Comparison of ENCODE assay signal across 9 cellular contexts in the genomic region with DNA sequence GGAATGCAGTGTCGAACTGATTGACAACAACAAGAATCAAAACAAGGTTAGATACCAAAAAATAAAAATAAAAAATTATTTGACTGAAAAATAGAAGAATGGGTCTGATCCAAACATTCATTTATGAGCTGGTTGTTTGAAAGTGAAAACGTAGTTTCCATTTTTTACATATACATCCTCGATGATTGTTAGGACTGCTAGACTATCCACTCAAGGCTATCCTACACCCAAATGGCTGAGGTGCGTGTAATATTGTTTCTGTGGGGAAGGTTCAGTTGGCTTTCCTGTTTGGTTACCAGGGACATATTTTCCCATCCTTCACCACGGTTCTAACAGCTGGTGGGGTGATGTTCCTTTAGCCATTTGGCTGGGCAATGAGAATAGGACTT.
DNase-seq lines count a peak whose midpoint lies in the region; ATAC-seq and TF ChIP-seq lines count a peak whose summit lies in the region.
"Had no signal": no experiment of that assay in that cellular context is flagged by ENCODE, and none has a peak within 500 bp of the region (broad histone marks: within the 10 kb centered on the region; RNA-seq: fewer than 3 reads in every experiment).

No MANE protein-coding gene starts in this region.

- TF ChIP-seq CTCF in GM12864 (IDR thresholded peaks at IDR 0.05; ENCODE audit: low read depth, low read length, missing control alignments) (no peak), HFFc6 (IDR thresholded peaks at IDR 0.05) (no peak)

- no peaks in the 10 kb centered on the region for H3K27me3 ChIP-seq in muscle layer of duodenum (ENCODE audit: low read depth, low read length)

- ATAC-seq in T-helper 17 cell, result peak; percentile 18
- ATAC-seq in HG02970 (IDR thresholded peaks at IDR 0.05; ENCODE audit: low FRiP score, unreplicated experiment), result no peak

- H3K36me3 ChIP-seq in muscle layer of duodenum (ENCODE audit: control insufficient read depth in 1 of 2, insufficient read depth in 2 of 2, low read length in 2 of 2), result no peaks in the 10 kb centered on the region
- H3K36me3 ChIP-seq: HAP-1 had no signal

- no peaks in the 10 kb centered on the region for H3K9me3 ChIP-seq in T-helper 17 cell (ENCODE audit: control insufficient read depth, low read length, poor library complexity, severe bottlenecking)
- H3K9me3 ChIP-seq in muscle layer of duodenum (ENCODE audit: control insufficient read depth in 1 of 2, low read length in 2 of 2), result peaks cover 0 to 11% of the 10 kb centered on the region in 2 donors
- H3K9me3 ChIP-seq: HAP-1 had no signal

- peak overlapping the region; percentile 89 for H3K27ac ChIP-seq in muscle layer of duodenum (ENCODE audit: low read length)

- peaks cover 55% of the 10 kb centered on the region for H3K4me1 Mint-ChIP-seq in HFFc6 (ENCODE audit: low read depth)
- H3K4me1 Mint-ChIP-seq in T-helper 17 cell, result peaks cover 4% of the 10 kb centered on the region

- H3K4me1 ChIP-seq in muscle layer of duodenum (ENCODE audit: control insufficient read depth in 1 of 2, insufficient read depth in 2 of 2, low read length in 2 of 2), result peaks cover 0 to 6% of the 10 kb centered on the region in 2 donors

- DNase-seq in GM12864 (ENCODE audit: low read depth) (no peak), HFFc6 (no peak), T-helper 17 cell (no peak), NOMO-1 treated with dmso at 0.1 percent for 144 hours (lab: John Stamatoyannopoulos, UW; ENCODE audit: unreplicated experiment) (no peak), NCI-H345 (lab: John Stamatoyannopoulos, UW) (no peak)
- DNase-seq in stimulated activated CD4-positive, alpha-beta T cell treated with anti-CD3 and anti-CD28 coated beads, Interleukin-2, amount 100 ng/mL, for 24 hours, result no peak

- H3K4me3 ChIP-seq in GM12864 (ENCODE audit: low read depth, low read length) (peak overlapping the region; percentile 22; the same call in 1 of the 2 replicates), muscle layer of duodenum (ENCODE audit: low read depth in 1 of 2, low read length in 2 of 2) (peak overlapping the region in 1 of 2 donors; percentile 43)
- H3K4me3 ChIP-seq: HAP-1 had no signal

- H3K27me3 Mint-ChIP-seq in HFFc6 (ENCODE audit: insufficient read depth) (no peaks in the 10 kb centered on the region), T-helper 17 cell (no peaks in the 10 kb centered on the region)

- H3K36me3 Mint-ChIP-seq in HFFc6 (ENCODE audit: low read depth) (peaks cover 16% of the 10 kb centered on the region), T-helper 17 cell (ENCODE audit: low read depth) (no peaks in the 10 kb centered on the region)

- H3K9me3 Mint-ChIP-seq in HFFc6, result peaks cover 10% of the 10 kb centered on the region

- H3K4me3 Mint-ChIP-seq in HFFc6 (peak overlapping the region; percentile 86), T-helper 17 cell (peak overlapping the region; percentile 89)

- peak overlapping the region; percentile 89 for H3K27ac Mint-ChIP-seq in HFFc6
- H3K27ac Mint-ChIP-seq in T-helper 17 cell, result peak overlapping the region; percentile 91
